ENCODE assay signal across 8 cellular contexts in genomic region chr4:121951570-121952110, GRCh38. TPM values are rescaled to one million over a fixed set of nuclear protein-coding genes. Genes with fewer than 3 reads are reported as not detected.
DNase-seq lines count a peak whose midpoint lies in the region; ATAC-seq lines count a peak whose summit lies in the region.

Gene TRPC3 (minus strand): TSS chr4:121952060. CDS start chr4:121951680, 380 bp downstream.

- no peaks in the 10 kb centered on the region for H3K36me3 ChIP-seq in endocrine pancreas (ENCODE audit: control insufficient read depth, insufficient read depth, low read length)
- H3K36me3 ChIP-seq in subcutaneous abdominal adipose tissue (ENCODE audit: control insufficient read depth in 5 of 5, insufficient read depth in 5 of 5, low read length in 5 of 5), result no peaks in the 10 kb centered on the region

- no peaks in the 10 kb centered on the region for H3K4me1 ChIP-seq in endocrine pancreas (ENCODE audit: control insufficient read depth, insufficient read depth, low read length)
- peaks cover 0 to 23% (median 18%) of the 10 kb centered on the region in 5 donors for H3K4me1 ChIP-seq in subcutaneous abdominal adipose tissue (ENCODE audit: control insufficient read depth in 5 of 5, insufficient read depth in 5 of 5, low read length in 5 of 5)

- H3K4me3 ChIP-seq in endocrine pancreas (ENCODE audit: control insufficient read depth, insufficient read depth, low read length) (peak within 1 kb of the TSS; percentile 7), subcutaneous abdominal adipose tissue (ENCODE audit: low read depth in 1 of 5, low read length in 5 of 5) (peak within 1 kb of the TSS in 4 of 5 donors; percentile 69 to 82 (median 73))

- peak; percentile 39 for ATAC-seq in GM19035 (IDR thresholded peaks at IDR 0.05; ENCODE audit: unreplicated experiment)
- peak; percentile 36 for ATAC-seq in HG03571 (IDR thresholded peaks at IDR 0.05; ENCODE audit: unreplicated experiment)

- no peaks in the 10 kb centered on the region for H3K9me3 ChIP-seq in endocrine pancreas (ENCODE audit: control insufficient read depth, low read length)
- no peaks in the 10 kb centered on the region for H3K9me3 ChIP-seq in subcutaneous abdominal adipose tissue (ENCODE audit: control insufficient read depth in 5 of 5, low read length in 5 of 5)

- in situ Hi-C loops in ACHN (cut with HindIII; ENCODE audit: low pct_ligation_motif_present, low pct_unique_long_range_greater_than_20kb, low sequenced_read_pairs), result no loop called here

- no peak within 1 kb of the TSS for H3K9ac ChIP-seq in endocrine pancreas (ENCODE audit: control insufficient read depth, insufficient read depth, low read length)
- H3K9ac ChIP-seq in subcutaneous abdominal adipose tissue (ENCODE audit: low read length in 5 of 5), result peak within 1 kb of the TSS in 3 of 5 donors; percentile 56 to 62 (median 60)

- H3K27me3 ChIP-seq in endocrine pancreas (ENCODE audit: control insufficient read depth, insufficient read depth, low read length) (peaks cover 5% of the 10 kb centered on the region), subcutaneous abdominal adipose tissue (ENCODE audit: control insufficient read depth in 5 of 5, insufficient read depth in 4 of 5, low read length in 5 of 5) (peaks cover 0 to 11% (median 5%) of the 10 kb centered on the region in 5 donors)

- no peak within 1 kb of the TSS for H3K27ac ChIP-seq in subcutaneous abdominal adipose tissue (ENCODE audit: low read depth, low read length)

- DNase-seq in ACHN, result peak; percentile 14
- DNase-seq in activated CD4-positive, alpha-beta T cell treated with anti-CD3 and anti-CD28 coated beads, Interleukin-2, amount 50 U/mL, for 4 hours, result peak; percentile 14 to 15
- DNase-seq in mucosa of gallbladder (ENCODE audit: low spot score), result no peak
- DNase-seq in HT-29 (ENCODE audit: low spot score), result no peak

RNA-seq across cellular contexts. Expression of gene TRPC3, which starts in this region (rescaled TPM):
- 14.1 TPM for total RNA-seq in mucosa of gallbladder
- total RNA-seq in HT-29 (2014; rRNA removed; shearing (Covaris generic)), result not detected in 2 replicates

Comparison
In these comparisons a context has a peak if more than half of its experiments do, and no peak if none do; other contexts are left out.
1. RNA of gene TRPC3 (total RNA-seq): 14.1 TPM in mucosa of gallbladder (single experiment); not detected in HT-29; every median in the first group is over 10 times any median in the second.
2. DNase-seq: peak in ACHN (single experiment) and activated CD4-positive, alpha-beta T cell treated with anti-CD3 and anti-CD28 coated beads, Interleukin-2, amount 50 U/mL, for 4 hours (2 of 2); none in mucosa of gallbladder (single experiment) and HT-29 (single experiment).